11 cellular contexts compared by ENCODE assay signal in genomic region chr14:81178063-81178462, GRCh38. TPM values are rescaled to one million over a fixed set of nuclear protein-coding genes. Genes with fewer than 3 reads are reported as not detected.
A peak's percentile ranks its signal among the peaks of the same experiment; 100 is the strongest.
DNase-seq lines count a peak whose midpoint lies in the region; ATAC-seq, FAIRE-seq and TF ChIP-seq lines count a peak whose summit lies in the region.
"Had no signal": no experiment of that assay in that cellular context is flagged by ENCODE, and none has a peak within 500 bp of the region (broad histone marks: within the 10 kb centered on the region; RNA-seq: fewer than 3 reads in every experiment).

No MANE protein-coding gene starts in this region.

- peak overlapping the region; percentile 45 for H3K4me3 ChIP-seq in GM12865 (ENCODE audit: low read depth, low read length)

- H3K27me3 Mint-ChIP-seq in type B pancreatic cell, result no peaks in the 10 kb centered on the region

- H3K27ac Mint-ChIP-seq in type B pancreatic cell, result no peak overlapping the region

- peaks cover 12% of the 10 kb centered on the region for H3K4me1 Mint-ChIP-seq in type B pancreatic cell (ENCODE audit: unreplicated experiment)

- DNase-seq in GM12865 (ENCODE audit: low read depth), result peak; percentile 37
- DNase-seq in anterior cingulate cortex (lab: John Stamatoyannopoulos, UW), result no peak
- no peak for DNase-seq in type B pancreatic cell (ENCODE audit: extremely low spot score, unreplicated experiment)
- no peak for DNase-seq in activated gamma-delta T cell (lab: John Stamatoyannopoulos, UW)
- DNase-seq: stimulated activated CD4-positive, alpha-beta T cell treated with anti-CD3 and anti-CD28 coated beads, Interleukin-1b, Interleukin-23, amount 100 ng/mL, for 48 hours; WERI-Rb-1 had no signal

- no peak overlapping the region for H3K4me3 Mint-ChIP-seq in type B pancreatic cell

- TF ChIP-seq CTCF in GM12865 (IDR thresholded peaks at IDR 0.05; ENCODE audit: insufficient read depth, low read depth, low read length, missing control alignments) (no peak), type B pancreatic cell (conservative IDR thresholded peaks at IDR 0.05) (no peak)

- ATAC-seq in GM21529 (IDR thresholded peaks at IDR 0.05; ENCODE audit: unreplicated experiment) (peak; percentile 66), HG03558 (IDR thresholded peaks at IDR 0.05; ENCODE audit: extremely low read depth, unreplicated experiment) (peak; percentile 51), HG03520 (IDR thresholded peaks at IDR 0.05; ENCODE audit: unreplicated experiment) (no peak)

- FAIRE-seq in islet of Langerhans (lab: Jason Lieb, UNC), result peak; percentile 81
- FAIRE-seq: HTR-8/SVneo had no signal

- no peaks in the 10 kb centered on the region for H3K9me3 Mint-ChIP-seq in type B pancreatic cell

- H3K36me3 Mint-ChIP-seq in type B pancreatic cell, result peaks cover 16% of the 10 kb centered on the region

RNA-seq across cellular contexts. Expression of gene GTF2A1, which starts 42.7 kb away (rescaled TPM):
- 31.4 and 40.9 TPM in 2 replicates for total RNA-seq in type B pancreatic cell (ENCODE audit: low replicate concordance)
